1 cellular context compared by ENCODE assay signal in genomic region chr7:52077571-52077970, GRCh38.
TF ChIP-seq lines count a peak whose summit lies in the region.

No MANE protein-coding gene starts in this region.

TF ChIP-seq in GM23338, 12 proteins besides CTCF, POLR2A, EP300 and RAD21:
- TF ChIP-seq ZNF462 (CRISPR knock-in tag; IDR thresholded peaks at IDR 0.05) (no peak), ZNF114 (CRISPR knock-in tag; IDR thresholded peaks at IDR 0.05) (no peak), POLR2AphosphoS5 (IDR thresholded peaks at IDR 0.05; ENCODE audit: low read depth) (no peak)
